19 cellular contexts compared by ENCODE assay signal in genomic region chr5:133256276-133256675, GRCh38.
DNase-seq lines count a peak whose midpoint lies in the region; ATAC-seq, FAIRE-seq and TF ChIP-seq lines count a peak whose summit lies in the region.
"Had no signal": no experiment of that assay in that cellular context is flagged by ENCODE, and none has a peak within 500 bp of the region (broad histone marks: within the 10 kb centered on the region; RNA-seq: fewer than 3 reads in every experiment).

No MANE protein-coding gene starts in this region.

- no peaks in the 10 kb centered on the region for H3K9me3 ChIP-seq in K562 (replicated peaks; ENCODE audit: control insufficient read depth, insufficient read depth, low read depth, low read length)
- H3K9me3 ChIP-seq in mucosa of descending colon, result no peaks in the 10 kb centered on the region
- H3K9me3 ChIP-seq: Peyer's patch had no signal

- no peak overlapping the region for H3K27ac Mint-ChIP-seq in activated CD8-positive, alpha-beta memory T cell treated with anti-CD3 and anti-CD28 coated beads, Interleukin-2, amount 10 ng/mL, durations not matched to agents 7 days and 5 days
- H3K27ac Mint-ChIP-seq: CD8-positive, alpha-beta T cell had no signal

- no peaks in the 10 kb centered on the region for H3K36me3 Mint-ChIP-seq in activated CD8-positive, alpha-beta memory T cell treated with anti-CD3 and anti-CD28 coated beads, Interleukin-2, amount 10 ng/mL, durations not matched to agents 7 days and 5 days
- H3K36me3 Mint-ChIP-seq: CD8-positive, alpha-beta T cell had no signal

- BruUV-seq in K562 (replicated peaks; lab: Mats Ljungman, UMichigan), result no TSS peak

- FAIRE-seq in K562 (lab: Jason Lieb, UNC), result peak; percentile 26
- FAIRE-seq in frontal cortex (lab: Jason Lieb, UNC), result no peak
- FAIRE-seq: GM12891 had no signal

- no peak for TF ChIP-seq POLR2A in K562 (conservative IDR thresholded peaks at IDR 0.05)

- no peaks in the 10 kb centered on the region for H3K79me2 ChIP-seq in K562 (ENCODE audit: control insufficient read depth, insufficient read depth, low read length)

- H3K4me3 ChIP-seq in K562 (no peak overlapping the region), mucosa of descending colon (no peak overlapping the region)
- H3K4me3 ChIP-seq: Peyer's patch had no signal

- H3K4me1 Mint-ChIP-seq in activated CD8-positive, alpha-beta memory T cell treated with anti-CD3 and anti-CD28 coated beads, Interleukin-2, amount 10 ng/mL, durations not matched to agents 7 days and 5 days, result peaks cover 20% of the 10 kb centered on the region

- H3K36me3 ChIP-seq in K562 (ENCODE audit: control insufficient read depth, insufficient read depth, low read length), result no peaks in the 10 kb centered on the region
- H3K36me3 ChIP-seq in mucosa of descending colon (ENCODE audit: low read depth), result no peaks in the 10 kb centered on the region
- H3K36me3 ChIP-seq: Peyer's patch had no signal

- H3K27me3 ChIP-seq in K562 (ENCODE audit: control insufficient read depth in 2 of 2, insufficient read depth in 2 of 2, low read length in 2 of 2), result peaks cover 30 to 60% of the 10 kb centered on the region in 2 experiments; a peak in 4 of 5 replicates
- H3K27me3 ChIP-seq: Peyer's patch had no signal

- peak; percentile 41; the same call in 1 of the 3 replicates for ATAC-seq in K562
- ATAC-seq in mucosa of descending colon, result peak; percentile 62
- no peak for ATAC-seq in GM19463 (IDR thresholded peaks at IDR 0.05; ENCODE audit: unreplicated experiment)
- no peak for ATAC-seq in activated CD8-positive, alpha-beta memory T cell treated with anti-CD3 and anti-CD28 coated beads, Interleukin-2, amount 10 ng/mL, durations not matched to agents 7 days and 5 days
- ATAC-seq: CD8-positive, alpha-beta T cell; Right ventricle myocardium inferior had no signal

- POLR2A ChIA-PET in K562 (lab: Yijun Ruan, JAX), result interaction anchor here (1.2 kb wide), 1 partner anchor 16 kb away, joined by 4 read pairs; no protein-coding TSS in a partner anchor

- intact Hi-C loops in K562 (cut with micrococcal nuclease), result no loop called here
- intact Hi-C loops in mucosa of descending colon (cut with DNase I, micrococcal nuclease), result no loop called here

- no peak overlapping the region for H3K9ac ChIP-seq in K562 (ENCODE audit: insufficient read depth in 1 of 2, low read depth in 2 of 2, low read length in 2 of 2)

- TF ChIP-seq CTCF in K562 (IDR thresholded peaks at IDR 0.05 in 2 of 3, conservative IDR thresholded peaks at IDR 0.05 in 1 of 3; ENCODE audit: insufficient read depth in 2 of 3, low read depth in 1 of 3, low read length in 3 of 3), result no peak
- no peak for TF ChIP-seq CTCF in mucosa of descending colon (IDR thresholded peaks at IDR 0.05)

- no peak for TF ChIP-seq EP300 in K562 (IDR thresholded peaks at IDR 0.05; ENCODE audit: low read length)

- in situ Hi-C loops in K562 (cut with MboI), result no loop called here

- no peaks in the 10 kb centered on the region for H3K27me3 Mint-ChIP-seq in activated CD8-positive, alpha-beta memory T cell treated with anti-CD3 and anti-CD28 coated beads, Interleukin-2, amount 10 ng/mL, durations not matched to agents 7 days and 5 days

- CTCF ChIA-PET in K562 (lab: Yijun Ruan, JAX; ENCODE audit: low intra/inter-chr PET ratio), result no interaction called here
- CTCF ChIA-PET in activated CD8-positive, alpha-beta memory T cell treated with anti-CD3 and anti-CD28 coated beads, Interleukin-2, amount 10 ng/mL, durations not matched to agents 7 days and 5 days (lab: Charles Lee), result no interaction called here

- peak in 2 of 3 experiments; percentile 53 to 70 for DNase-seq in NCI-H1417 (lab: John Stamatoyannopoulos, UW)
- no peak for DNase-seq in NCI-H1417 treated with DMSO at 0.1 percent for 48 hours (lab: John Stamatoyannopoulos, UW)
- peak; percentile 79 for DNase-seq in NCI-H146 (lab: John Stamatoyannopoulos, UW)
- peak; percentile 13 to 51 (median 40) for DNase-seq in K562 (ENCODE audit: extremely low read depth in 1 of 4, low spot score in 3 of 4)
- peak in 2 of 3 donors; percentile 25 to 50 for DNase-seq in mucosa of descending colon
- no peak for DNase-seq in frontal cortex (ENCODE audit: low spot score in 2 of 2)
- no peak for DNase-seq in activated CD8-positive, alpha-beta memory T cell treated with anti-CD3 and anti-CD28 coated beads, Interleukin-2, amount 10 ng/mL, durations not matched to agents 7 days and 5 days
- DNase-seq: CD8-positive, alpha-beta T cell; GDM1; GOT3; KG1; NCI-H1048; NCI-H1694 treated with DMSO at 0.1 percent for 48 hours; NCI-H446 treated with DMSO at 0.1 percent for 48 hours; Peyer's patch had no signal

- H3K9me3 Mint-ChIP-seq in activated CD8-positive, alpha-beta memory T cell treated with anti-CD3 and anti-CD28 coated beads, Interleukin-2, amount 10 ng/mL, durations not matched to agents 7 days and 5 days (ENCODE audit: low read depth), result no peaks in the 10 kb centered on the region
- H3K9me3 Mint-ChIP-seq: CD8-positive, alpha-beta T cell had no signal

- H3K4me1 ChIP-seq in K562 (replicated peaks in 1 of 2; ENCODE audit: control insufficient read depth in 2 of 2, insufficient read depth in 2 of 2, low read length in 2 of 2) (no peaks in the 10 kb centered on the region), mucosa of descending colon (ENCODE audit: low read depth) (no peaks in the 10 kb centered on the region)
- H3K4me1 ChIP-seq: Peyer's patch had no signal

- 2% methylated on average over 7 of the region's 7 CpGs for WGBS in K562 (ENCODE audit: insufficient coverage, low coverage, missing lambda C conversion rate)

- H3K4me3 Mint-ChIP-seq in activated CD8-positive, alpha-beta memory T cell treated with anti-CD3 and anti-CD28 coated beads, Interleukin-2, amount 10 ng/mL, durations not matched to agents 7 days and 5 days, result no peak overlapping the region
- H3K4me3 Mint-ChIP-seq: CD8-positive, alpha-beta T cell had no signal

- 0 out of 2 replicates have a peak, but pooled peaks cover 11% of the 10 kb centered on the region for H4K20me1 ChIP-seq in K562 (replicated peaks; ENCODE audit: control insufficient read depth, insufficient read depth, low read length)

- no peak overlapping the region for H3K27ac ChIP-seq in K562 (ENCODE audit: extremely low read depth, low read depth, low read length)
- H3K27ac ChIP-seq: 22Rv1, Peyer's patch had no signal

- H2AFZ ChIP-seq in K562 (ENCODE audit: low read depth, low read length), result no peak overlapping the region

- H3K9me1 ChIP-seq in K562 (ENCODE audit: control insufficient read depth, insufficient read depth, low read length), result no peaks in the 10 kb centered on the region

- H3K4me2 ChIP-seq in K562 (ENCODE audit: insufficient read depth, low read length), result no peak overlapping the region

- TF ChIP-seq RAD21 in K562 (CRISPR knock-in tag; conservative IDR thresholded peaks at IDR 0.05 in 1 of 2, IDR thresholded peaks at IDR 0.05 in 1 of 2), result no peak

TF ChIP-seq in K562, 482 proteins besides CTCF, POLR2A, EP300 and RAD21:
- no peak for TF ChIP-seq EGR1 (conservative IDR thresholded peaks at IDR 0.05)
- TF ChIP-seq SMARCB1 (IDR thresholded peaks at IDR 0.05; ENCODE audit: insufficient read length, low read depth), result no peak
- TF ChIP-seq NRF1 (conservative IDR thresholded peaks at IDR 0.05 in 1 of 2, IDR thresholded peaks at IDR 0.05 in 1 of 2), result peak; percentile 87 to 88
- no peak for TF ChIP-seq ZNF79 (CRISPR knock-in tag; IDR thresholded peaks at IDR 0.05; ENCODE audit: low read depth)
- TF ChIP-seq ZBTB17 (CRISPR knock-in tag; IDR thresholded peaks at IDR 0.05), result no peak

Comparison
In these comparisons a context has a peak if more than half of its experiments do, and no peak if none do; other contexts are left out.
1. DNase-seq: peak in NCI-H1417 (2 of 3), NCI-H146 (single experiment), K562 (4 of 4) and mucosa of descending colon (2 of 3); none in NCI-H1417 treated with DMSO at 0.1 percent for 48 hours (single experiment), frontal cortex (0 of 2) and activated CD8-positive, alpha-beta memory T cell treated with anti-CD3 and anti-CD28 coated beads, Interleukin-2, amount 10 ng/mL, durations not matched to agents 7 days and 5 days (single experiment).
2. ATAC-seq: peak in K562 (single experiment) and mucosa of descending colon (single experiment); none in GM19463 (single experiment) and activated CD8-positive, alpha-beta memory T cell treated with anti-CD3 and anti-CD28 coated beads, Interleukin-2, amount 10 ng/mL, durations not matched to agents 7 days and 5 days (single experiment).